Comparison of ENCODE assay signal across 17 cellular contexts in genomic region chr12:83322816-83323215, GRCh38.
DNase-seq lines count a peak whose midpoint lies in the region; ATAC-seq and TF ChIP-seq lines count a peak whose summit lies in the region.
"Had no signal": no experiment of that assay in that cellular context is flagged by ENCODE, and none has a peak within 500 bp of the region (broad histone marks: within the 10 kb centered on the region; RNA-seq: fewer than 3 reads in every experiment).

No MANE protein-coding gene starts in this region.

- H3K36me3 ChIP-seq in A673 (ENCODE audit: insufficient read depth, low read length, poor library complexity, severe bottlenecking) (no peaks in the 10 kb centered on the region), osteoblast (ENCODE audit: insufficient read depth, low read length) (no peaks in the 10 kb centered on the region)
- H3K36me3 ChIP-seq: BLaER1 treated with 17β-estradiol and CSF1 and Interleukin-3, amounts not matched to agents 10 nM and 100 nM had no signal

- peak; percentile 3 for DNase-seq in DMS 273 (lab: John Stamatoyannopoulos, UW; ENCODE audit: unreplicated experiment)
- DNase-seq in DMS 273 treated with DMSO at 0.1 percent for 48 hours (lab: John Stamatoyannopoulos, UW): no peak
- peak; percentile 18 for DNase-seq in A673 (ENCODE audit: low spot score)
- peak; percentile 77 for DNase-seq in NCI-H446 treated with DMSO at 0.1 percent for 48 hours (lab: John Stamatoyannopoulos, UW)
- DNase-seq in osteoblast (ENCODE audit: insufficient read length, low spot score, missing footprints): no peak
- DNase-seq in stimulated activated naive CD4-positive, alpha-beta T cell (lab: John Stamatoyannopoulos, UW): no peak
- no peak for DNase-seq in nephron progenitor cell
- DNase-seq: AML-193; CD4-positive, CD25-positive, alpha-beta regulatory T cell; DMS79; H7 had no signal

- H3K27me3 Mint-ChIP-seq in nephron progenitor cell (ENCODE audit: low read depth, poor library complexity): no peaks in the 10 kb centered on the region
- H3K27me3 Mint-ChIP-seq: CD4-positive, CD25-positive, alpha-beta regulatory T cell had no signal

- no peaks in the 10 kb centered on the region for H4K20me1 ChIP-seq in osteoblast (ENCODE audit: insufficient read depth, low read length)
- H4K20me1 ChIP-seq: BLaER1 treated with 17β-estradiol and CSF1 and Interleukin-3, amounts not matched to agents 10 nM and 100 nM had no signal

- H3K4me2 ChIP-seq in osteoblast (ENCODE audit: insufficient read depth, low read length): no peak overlapping the region
- H3K4me2 ChIP-seq: BLaER1 treated with 17β-estradiol and CSF1 and Interleukin-3, amounts not matched to agents 10 nM and 100 nM; GM23338 had no signal

- H3K27me3 ChIP-seq in A673 (replicated peaks; ENCODE audit: insufficient read depth, low read depth, low read length, poor library complexity) (no peaks in the 10 kb centered on the region), osteoblast (ENCODE audit: insufficient read depth, low read length) (no peaks in the 10 kb centered on the region)
- H3K27me3 ChIP-seq: BLaER1 treated with 17β-estradiol and CSF1 and Interleukin-3, amounts not matched to agents 10 nM and 100 nM had no signal

- no TSS peak for BruUV-seq in A673 (replicated peaks; lab: Mats Ljungman, UMichigan)

- no peak overlapping the region for H3K4me3 Mint-ChIP-seq in nephron progenitor cell
- H3K4me3 Mint-ChIP-seq: CD4-positive, CD25-positive, alpha-beta regulatory T cell; GM23338 had no signal

- intact Hi-C loops in A673 (cut with micrococcal nuclease; ENCODE audit: unreplicated experiment): no loop called here

- H3K9me3 ChIP-seq in A673 (ENCODE audit: low read depth, low read length, poor library complexity, severe bottlenecking): no peaks in the 10 kb centered on the region
- no peaks in the 10 kb centered on the region for H3K9me3 ChIP-seq in osteoblast (ENCODE audit: low read depth, low read length)
- H3K9me3 ChIP-seq: BLaER1 treated with 17β-estradiol and CSF1 and Interleukin-3, amounts not matched to agents 10 nM and 100 nM had no signal

- H3K9me3 Mint-ChIP-seq in nephron progenitor cell: no peaks in the 10 kb centered on the region
- H3K9me3 Mint-ChIP-seq: GM23338 had no signal

- H3K27ac Mint-ChIP-seq in nephron progenitor cell: no peak overlapping the region
- H3K27ac Mint-ChIP-seq: CD4-positive, CD25-positive, alpha-beta regulatory T cell; GM23338 had no signal

- no peak overlapping the region for H2AFZ ChIP-seq in osteoblast (ENCODE audit: low read length)
- H2AFZ ChIP-seq: GM23338 had no signal

- CTCF ChIA-PET in A673 (lab: Charles Lee): no interaction called here

- ATAC-seq in SK-N-SH treated with all-trans-retinoic acid at 6 μM for 48 hours: peak; percentile 37
- ATAC-seq: GM12878, GM23338 had no signal

- POLR2A ChIA-PET in A673 (lab: Charles Lee; ENCODE audit: low non-redundant PET): no interaction called here

- H3K36me3 Mint-ChIP-seq in nephron progenitor cell (ENCODE audit: low read depth): no peaks in the 10 kb centered on the region
- H3K36me3 Mint-ChIP-seq: CD4-positive, CD25-positive, alpha-beta regulatory T cell had no signal

- no peak overlapping the region for H3K27ac ChIP-seq in A673 (ENCODE audit: low read depth, low read length, poor library complexity, severe bottlenecking)
- H3K27ac ChIP-seq in osteoblast (ENCODE audit: low read depth, low read length): no peak overlapping the region
- H3K27ac ChIP-seq: 22Rv1; BLaER1 treated with 17β-estradiol and CSF1 and Interleukin-3, amounts not matched to agents 10 nM and 100 nM; HL-60 had no signal

- H3K4me1 Mint-ChIP-seq in nephron progenitor cell: peaks cover 5% of the 10 kb centered on the region
- H3K4me1 Mint-ChIP-seq: CD4-positive, CD25-positive, alpha-beta regulatory T cell; GM23338 had no signal

- H3K4me1 ChIP-seq in A673 (ENCODE audit: insufficient read depth, low read length, poor library complexity, severe bottlenecking) (no peaks in the 10 kb centered on the region), osteoblast (ENCODE audit: insufficient read depth, low read length) (no peaks in the 10 kb centered on the region)

- H3K4me3 ChIP-seq in A673 (ENCODE audit: low read depth, low read length, poor library complexity, severe bottlenecking) (no peak overlapping the region), osteoblast (ENCODE audit: insufficient read depth, low read length) (no peak overlapping the region)
- H3K4me3 ChIP-seq: BLaER1 treated with 17β-estradiol and CSF1 and Interleukin-3, amounts not matched to agents 10 nM and 100 nM; GM12878; GM23338 had no signal

- H3K79me2 ChIP-seq in osteoblast (ENCODE audit: insufficient read depth, low read length): no peaks in the 10 kb centered on the region

- no peak for TF ChIP-seq CTCF in A673 (conservative IDR thresholded peaks at IDR 0.05; ENCODE audit: low read depth, low read length)
- TF ChIP-seq CTCF in osteoblast (IDR thresholded peaks at IDR 0.05; ENCODE audit: extremely low read depth, low read depth, low read length): no peak
- TF ChIP-seq CTCF in nephron progenitor cell (IDR thresholded peaks at IDR 0.05): no peak

TF ChIP-seq in SK-N-SH treated with all-trans-retinoic acid at 6 μM for 48 hours, 23 proteins besides CTCF, POLR2A, EP300 and RAD21 (continues in another document):
- TF ChIP-seq ISL1 (CRISPR knock-in tag; IDR thresholded peaks at IDR 0.05) (peak; percentile 100), ZC3H10 (CRISPR knock-in tag; IDR thresholded peaks at IDR 0.05) (peak; percentile 99), SNAI2 (CRISPR knock-in tag; IDR thresholded peaks at IDR 0.05) (no peak), ZNF565 (CRISPR knock-in tag; conservative IDR thresholded peaks at IDR 0.05; ENCODE audit: low read depth) (no peak), TCF4 (CRISPR knock-in tag; IDR thresholded peaks at IDR 0.05; ENCODE audit: borderline replicate concordance) (no peak), ZFP3 (CRISPR knock-in tag; IDR thresholded peaks at IDR 0.05) (no peak), GLIS3 (CRISPR knock-in tag; IDR thresholded peaks at IDR 0.05) (no peak), ARNTL (CRISPR knock-in tag; IDR thresholded peaks at IDR 0.05; ENCODE audit: borderline replicate concordance, low read depth) (no peak), OSR1 (CRISPR knock-in tag; IDR thresholded peaks at IDR 0.05) (no peak), CSDC2 (CRISPR knock-in tag; IDR thresholded peaks at IDR 0.05) (no peak), RARB (CRISPR knock-in tag; IDR thresholded peaks at IDR 0.05) (peak; percentile 83), PATZ1 (CRISPR knock-in tag; IDR thresholded peaks at IDR 0.05; ENCODE audit: borderline replicate concordance) (peak; percentile 96), CSRNP3 (CRISPR knock-in tag; IDR thresholded peaks at IDR 0.05) (peak; percentile 91; the same call in 1 of the 2 replicates), TOX (CRISPR knock-in tag; IDR thresholded peaks at IDR 0.05; ENCODE audit: borderline replicate concordance) (peak; percentile 95), ZFP30 (CRISPR knock-in tag; IDR thresholded peaks at IDR 0.05) (no peak), ESRRG (CRISPR knock-in tag; IDR thresholded peaks at IDR 0.05) (peak; percentile 81; the same call in 1 of the 2 replicates)

Comparison
In these comparisons a context has a peak if more than half of its experiments do, and no peak if none do; other contexts are left out.
1. DNase-seq: peak in DMS 273 (single experiment), A673 (single experiment) and NCI-H446 treated with DMSO at 0.1 percent for 48 hours (single experiment); none in DMS 273 treated with DMSO at 0.1 percent for 48 hours (single experiment), osteoblast (single experiment), stimulated activated naive CD4-positive, alpha-beta T cell (0 of 6) and nephron progenitor cell (single experiment).